In genomic region chr3:133371181-133371580, GRCh38 we compare ENCODE assay signal across 25 cellular contexts. TPM values are rescaled to one million over a fixed set of nuclear protein-coding genes. Genes with fewer than 3 reads are reported as not detected.
DNase-seq lines count a peak whose midpoint lies in the region; ATAC-seq and TF ChIP-seq lines count a peak whose summit lies in the region.
"Had no signal": no experiment of that assay in that cellular context is flagged by ENCODE, and none has a peak within 500 bp of the region (broad histone marks: within the 10 kb centered on the region; RNA-seq: fewer than 3 reads in every experiment).

No MANE protein-coding gene starts in this region.

- H2AFZ ChIP-seq in H9 (ENCODE audit: low read length) = no peak overlapping the region
- H2AFZ ChIP-seq: GM23248 had no signal

- H3K27me3 Mint-ChIP-seq in H9 (ENCODE audit: low read depth) = no peaks in the 10 kb centered on the region
- peaks cover 13% of the 10 kb centered on the region for H3K27me3 Mint-ChIP-seq in osteocyte (ENCODE audit: unreplicated experiment)
- peaks cover 17% of the 10 kb centered on the region for H3K27me3 Mint-ChIP-seq in T-helper 17 cell
- H3K27me3 Mint-ChIP-seq: CD4-positive, alpha-beta T cell had no signal

- no peak overlapping the region for H3K23ac ChIP-seq in H9 (ENCODE audit: insufficient read length, low read depth, low read length)

- no peak overlapping the region for H3K4me3 ChIP-seq in coronary artery
- H3K4me3 ChIP-seq: A549; BLaER1 treated with 17β-estradiol and CSF1 and Interleukin-3, amounts not matched to agents 10 nM and 100 nM; GM23248 had no signal

- H4K91ac ChIP-seq in H9 (ENCODE audit: insufficient read length, low read depth, low read length) = no peak overlapping the region

- H3K18ac ChIP-seq in H9 (ENCODE audit: insufficient read length, low read depth, low read length) = no peak overlapping the region

- no peak overlapping the region for H3K56ac ChIP-seq in H9 (ENCODE audit: insufficient read length, low read depth, low read length)

- no peaks in the 10 kb centered on the region for H3K36me3 Mint-ChIP-seq in H9 (ENCODE audit: insufficient read depth in 1 of 3, low read depth in 3 of 3)
- no peaks in the 10 kb centered on the region for H3K36me3 Mint-ChIP-seq in osteocyte (ENCODE audit: unreplicated experiment)
- no peaks in the 10 kb centered on the region for H3K36me3 Mint-ChIP-seq in T-helper 17 cell (ENCODE audit: low read depth)
- H3K36me3 Mint-ChIP-seq: CD14-positive monocyte; CD8-positive, alpha-beta memory T cell had no signal

- no peak overlapping the region for H2BK15ac ChIP-seq in H9 (ENCODE audit: low read depth, low read length)

- no peak overlapping the region for H3K14ac ChIP-seq in H9 (ENCODE audit: insufficient read depth, low read length)

- no peaks in the 10 kb centered on the region for H3K79me1 ChIP-seq in H9 (ENCODE audit: insufficient read depth, low read depth, low read length, poor library complexity, severe bottlenecking)

- H2BK120ac ChIP-seq in H9 (ENCODE audit: low read depth, low read length, poor library complexity, severe bottlenecking) = no peak overlapping the region

- no peak overlapping the region for H3K9ac ChIP-seq in H9 (ENCODE audit: extremely low read depth, insufficient read length, low read length)
- H3K9ac ChIP-seq: BLaER1 treated with 17β-estradiol and CSF1 and Interleukin-3, amounts not matched to agents 10 nM and 100 nM; GM23248 had no signal

- peak; percentile 7 for DNase-seq in H9
- peak; percentile 63 for DNase-seq in coronary artery (ENCODE audit: low spot score)
- peak; percentile 21 for DNase-seq in osteocyte (ENCODE audit: extremely low spot score, unreplicated experiment)
- DNase-seq in cerebellar nuclear complex (lab: John Stamatoyannopoulos, UW) = no peak
- no peak for DNase-seq in T-helper 17 cell
- DNase-seq: 8988T; ACHN; AML-193; BE2C; CD4-positive, alpha-beta T cell; CD8-positive, alpha-beta memory T cell; DMS 273 treated with DMSO at 0.1 percent for 48 hours; DMS53; DMS79 treated with DMSO at 0.1 percent for 48 hours; GF-D8; GM23248; H7 had no signal

- no peaks in the 10 kb centered on the region for H3K9me3 Mint-ChIP-seq in H9
- H3K9me3 Mint-ChIP-seq in osteocyte (ENCODE audit: unreplicated experiment) = no peaks in the 10 kb centered on the region
- H3K9me3 Mint-ChIP-seq: CD14-positive monocyte; CD4-positive, alpha-beta T cell; CD8-positive, alpha-beta memory T cell had no signal

- no peaks in the 10 kb centered on the region for H3K9me3 ChIP-seq in H9 (ENCODE audit: control insufficient read depth, low read depth, low read length)
- no peaks in the 10 kb centered on the region for H3K9me3 ChIP-seq in T-helper 17 cell (ENCODE audit: control insufficient read depth, low read length, poor library complexity, severe bottlenecking)
- H3K9me3 ChIP-seq: A549; BE2C; BLaER1 treated with 17β-estradiol and CSF1 and Interleukin-3, amounts not matched to agents 10 nM and 100 nM had no signal

- no CpG with 5 or more reads among the region's 2 CpGs for WGBS in H9 (ENCODE audit: extremely low coverage, insufficient read length, low lambda C conversion rate)

- ATAC-seq in GM21447 (IDR thresholded peaks at IDR 0.05; ENCODE audit: unreplicated experiment) = no peak
- no peak for ATAC-seq in T-helper 17 cell
- ATAC-seq: A549, HCT116 had no signal

- no peak overlapping the region for H3K4me2 ChIP-seq in H9 (ENCODE audit: insufficient read depth, insufficient read length, low read length)
- H3K4me2 ChIP-seq: A549; BLaER1 treated with 17β-estradiol and CSF1 and Interleukin-3, amounts not matched to agents 10 nM and 100 nM had no signal

- peaks cover 12% of the 10 kb centered on the region for H3K4me1 ChIP-seq in H9 (ENCODE audit: insufficient read depth, low read length)
- H3K4me1 ChIP-seq: A549 had no signal

- H4K8ac ChIP-seq in H9 (replicated peaks; ENCODE audit: insufficient read length, low read depth, low read length) = no peak overlapping the region

- H2BK5ac ChIP-seq in H9 (ENCODE audit: insufficient read length, low read length) = no peak overlapping the region

- H3K4me3 Mint-ChIP-seq in H9 (no peak overlapping the region), osteocyte (ENCODE audit: unreplicated experiment) (no peak overlapping the region), T-helper 17 cell (no peak overlapping the region)
- H3K4me3 Mint-ChIP-seq: CD14-positive monocyte; CD4-positive, alpha-beta T cell; CD8-positive, alpha-beta memory T cell had no signal

- no peak overlapping the region for H4K5ac ChIP-seq in H9 (ENCODE audit: insufficient read length, low read depth, low read length)

- peaks cover 20 to 21% of the 10 kb centered on the region in 2 experiments for H3K4me1 Mint-ChIP-seq in H9
- peaks cover 4% of the 10 kb centered on the region for H3K4me1 Mint-ChIP-seq in osteocyte (ENCODE audit: unreplicated experiment)
- H3K4me1 Mint-ChIP-seq in T-helper 17 cell = no peaks in the 10 kb centered on the region
- H3K4me1 Mint-ChIP-seq: CD14-positive monocyte; CD8-positive, alpha-beta memory T cell had no signal

- no peak overlapping the region for H2AK5ac ChIP-seq in H9 (ENCODE audit: insufficient read length, low read length)

- no peaks in the 10 kb centered on the region for H3K27me3 ChIP-seq in H9 (ENCODE audit: insufficient read depth, low read length)
- H3K27me3 ChIP-seq: BE2C; BLaER1 treated with 17β-estradiol and CSF1 and Interleukin-3, amounts not matched to agents 10 nM and 100 nM had no signal

- no peak overlapping the region for H3T11ph ChIP-seq in H9 (ENCODE audit: low read length)

- H3K23me2 ChIP-seq in H9 (ENCODE audit: insufficient read length, low read depth, low read length, poor library complexity, severe bottlenecking) = no peaks in the 10 kb centered on the region

- H3K4ac ChIP-seq in H9 (ENCODE audit: low read depth, low read length) = no peak overlapping the region

- H3K27ac ChIP-seq in H9 (ENCODE audit: insufficient read length, low read depth, low read length) (no peak overlapping the region), coronary artery (no peak overlapping the region)
- H3K27ac ChIP-seq: A549; BLaER1 treated with 17β-estradiol and CSF1 and Interleukin-3, amounts not matched to agents 10 nM and 100 nM; GM23248 had no signal

- H3K27ac Mint-ChIP-seq in H9 (no peak overlapping the region), osteocyte (ENCODE audit: unreplicated experiment) (no peak overlapping the region), T-helper 17 cell (no peak overlapping the region)
- H3K27ac Mint-ChIP-seq: CD4-positive, alpha-beta T cell; CD8-positive, alpha-beta memory T cell had no signal

- no peak overlapping the region for H2BK12ac ChIP-seq in H9 (ENCODE audit: insufficient read length, low read depth, low read length)

- TF ChIP-seq CTCF in H9 (conservative IDR thresholded peaks at IDR 0.05) (no peak), coronary artery (IDR thresholded peaks at IDR 0.05) (no peak), osteocyte (IDR thresholded peaks at IDR 0.05) (no peak)

- H3K79me2 ChIP-seq in H9 (ENCODE audit: insufficient read depth, low read length) = no peaks in the 10 kb centered on the region

- no peaks in the 10 kb centered on the region for H4K20me1 ChIP-seq in H9 (ENCODE audit: control insufficient read depth, insufficient read depth, insufficient read length)
- H4K20me1 ChIP-seq: BLaER1 treated with 17β-estradiol and CSF1 and Interleukin-3, amounts not matched to agents 10 nM and 100 nM had no signal

- H2BK20ac ChIP-seq in H9 (ENCODE audit: low read depth, low read length, poor library complexity, severe bottlenecking) = no peak overlapping the region

RNA-seq across cellular contexts. Expression of gene BFSP2, which starts 28.7 kb away (rescaled TPM):
- total RNA-seq in H9 (2021) (not detected in 2 replicates), osteocyte (not detected in 2 replicates), T-helper 17 cell (1 to 10 TPM; 1.2 to 1.5 TPM)
- total RNA-seq: CD4-positive, alpha-beta T cell; CD8-positive, alpha-beta memory T cell; Daoy; G401; GM23248; H1; H7 had no signal

Comparison
In these comparisons a context has a peak if more than half of its experiments do, and no peak if none do; other contexts are left out.
1. DNase-seq: peak in H9 (single experiment), coronary artery (single experiment) and osteocyte (single experiment); none in cerebellar nuclear complex (0 of 2) and T-helper 17 cell (0 of 3).